19 cellular contexts compared by ENCODE assay signal in genomic region chr5:113269023-113269997, GRCh38.
DNase-seq lines count a peak whose midpoint lies in the region; ATAC-seq, FAIRE-seq and TF ChIP-seq lines count a peak whose summit lies in the region.
"Had no signal": no experiment of that assay in that cellular context is flagged by ENCODE, and none has a peak within 500 bp of the region (broad histone marks: within the 10 kb centered on the region; RNA-seq: fewer than 3 reads in every experiment).

No MANE protein-coding gene starts in this region.

- 63% methylated on average over 4 of the region's 4 CpGs; no CpG with 5 or more reads in 1 of the 2 experiments for WGBS in H1 (ENCODE audit: extremely low coverage in 1 of 2, insufficient coverage in 1 of 2, insufficient read length in 1 of 2, insufficient replicate concordance in 2 of 2, low coverage in 1 of 2, low lambda C conversion rate in 2 of 2, missing lambda C conversion rate in 1 of 2), 2 experiments
- no CpG with 5 or more reads among the region's 4 CpGs for WGBS in mesendoderm (ENCODE audit: extremely low coverage, insufficient coverage, low lambda C conversion rate)

- no peak overlapping the region for H2BK120ac ChIP-seq in H1 (replicated peaks; ENCODE audit: low read depth, low read length)
- no peak overlapping the region for H2BK120ac ChIP-seq in mesendoderm (ENCODE audit: low read depth, low read length)

- no peak overlapping the region for H2BK20ac ChIP-seq in H1 (ENCODE audit: low read length)

- H4K20me1 ChIP-seq in DND-41 (ENCODE audit: insufficient read depth, low read length) (no peaks in the 10 kb centered on the region), H1 (replicated peaks in 1 of 2; ENCODE audit: control insufficient read depth in 1 of 2, insufficient read depth in 2 of 2, low read length in 2 of 2) (no peaks in the 10 kb centered on the region)

- CTCF ChIA-PET in H1 (lab: Charles Lee; ENCODE audit: partially characterized antibody): no interaction called here

- TF ChIP-seq RAD21 in H1 (IDR thresholded peaks at IDR 0.05 in 1 of 2, conservative IDR thresholded peaks at IDR 0.05 in 1 of 2; ENCODE audit: low read depth in 2 of 2, low read length in 2 of 2): 0 out of 4 replicates have a peak, but pooled peaks of 1 of the 2 experiments have one; percentile 7

- H3K27me3 ChIP-seq in DND-41 (ENCODE audit: insufficient read depth, low read length, poor library complexity) (no peaks in the 10 kb centered on the region), H1 (replicated peaks in 1 of 4; ENCODE audit: control insufficient read depth in 3 of 4, extremely low read depth in 1 of 4, insufficient read depth in 3 of 4, low read length in 3 of 4) (no peaks in the 10 kb centered on the region), mesendoderm (ENCODE audit: insufficient read depth, low read length, poor library complexity) (no peaks in the 10 kb centered on the region)

- H3K4ac ChIP-seq in H1 (replicated peaks; ENCODE audit: insufficient read length, low read depth, low read length) (no peak overlapping the region), mesendoderm (ENCODE audit: low read depth, low read length) (no peak overlapping the region)

- peaks cover 6% of the 10 kb centered on the region; the same call in 1 of the 2 replicates for H3K4me1 ChIP-seq in DND-41 (ENCODE audit: insufficient read depth, low read length)
- H3K4me1 ChIP-seq in H1 (replicated peaks in 1 of 4; ENCODE audit: control insufficient read depth in 3 of 4, insufficient read depth in 4 of 4, low read length in 3 of 4): peaks cover 2 to 41% (median 28%) of the 10 kb centered on the region in 4 experiments; a peak in 5 of 7 replicates
- peaks cover 47% of the 10 kb centered on the region for H3K4me1 ChIP-seq in mesendoderm (ENCODE audit: control insufficient read depth, low read depth, low read length)

- H3K79me2 ChIP-seq in DND-41 (ENCODE audit: insufficient read depth, low read length): no peaks in the 10 kb centered on the region
- peaks cover 0 to 65% of the 10 kb centered on the region in 2 experiments; a peak in 3 of 4 replicates for H3K79me2 ChIP-seq in H1 (ENCODE audit: control insufficient read depth in 1 of 2, insufficient read depth in 2 of 2, low read length in 2 of 2)
- peaks cover 56% of the 10 kb centered on the region for H3K79me2 ChIP-seq in mesendoderm (ENCODE audit: control insufficient read depth, insufficient read depth, low read length)

- H3K4me2 ChIP-seq in DND-41 (ENCODE audit: insufficient read depth, low read length): no peak overlapping the region
- peak overlapping the region; percentile 9 to 35; a peak in 2 of 4 replicates for H3K4me2 ChIP-seq in H1 (ENCODE audit: insufficient read depth in 1 of 2, low read depth in 2 of 2, low read length in 2 of 2)
- no peak overlapping the region for H3K4me2 ChIP-seq in mesendoderm (ENCODE audit: low read length)

- H4K91ac ChIP-seq in H1 (replicated peaks; ENCODE audit: insufficient read length, low read length): no peak overlapping the region

- H4K8ac ChIP-seq in H1 (ENCODE audit: extremely low read depth, insufficient read depth, low read length) (no peak overlapping the region), mesendoderm (ENCODE audit: low read depth, low read length) (no peak overlapping the region)

- no peaks in the 10 kb centered on the region for H3K23me2 ChIP-seq in H1 (ENCODE audit: low read depth, low read length)

- no peak for TF ChIP-seq EP300 in H1 (IDR thresholded peaks at IDR 0.05; ENCODE audit: borderline replicate concordance in 1 of 2, low read depth in 2 of 2, low read length in 2 of 2)

- H3K27ac ChIP-seq in DND-41 (ENCODE audit: low read length) (no peak overlapping the region), H1 (ENCODE audit: low read depth, low read length) (no peak overlapping the region), mesendoderm (ENCODE audit: low read depth, low read length) (peak overlapping the region; percentile 73)
- H3K27ac ChIP-seq: C4-2B, left ventricle myocardium inferior had no signal

- no peak overlapping the region for H2BK12ac ChIP-seq in H1 (ENCODE audit: low read depth, low read length)

- no peak overlapping the region for H2BK15ac ChIP-seq in H1 (ENCODE audit: low read length)
- H2BK15ac ChIP-seq in mesendoderm (replicated peaks; ENCODE audit: low read depth): no peak overlapping the region

- ATAC-seq in DND-41 (ENCODE audit: insufficient read depth, low read depth): 0 out of 3 replicates have a peak, but pooled peaks have one; percentile 47
- ATAC-seq: effector memory CD8-positive, alpha-beta T cell; natural killer cell treated with Interleukin-12 subunit alpha and Interleukin-12 subunit beta and Interleukin-15 and Interleukin-18, amount 100 ng/mL, for 72 hours had no signal

- H3K9me3 ChIP-seq in DND-41 (ENCODE audit: insufficient read depth, low read length, severe bottlenecking) (no peaks in the 10 kb centered on the region), H1 (ENCODE audit: insufficient read depth in 2 of 2, low read depth in 1 of 2, low read length in 1 of 2) (no peaks in the 10 kb centered on the region)
- H3K9me3 ChIP-seq: left ventricle myocardium inferior had no signal

- H3K14ac ChIP-seq in H1 (ENCODE audit: insufficient read length): no peak overlapping the region

- no peak for TF ChIP-seq CTCF in DND-41 (IDR thresholded peaks at IDR 0.05; ENCODE audit: borderline replicate concordance, extremely low read depth, low read length, poor library complexity, severe bottlenecking)
- TF ChIP-seq CTCF in H1 (IDR thresholded peaks at IDR 0.05; ENCODE audit: control extremely low read depth in 1 of 3, insufficient read depth in 1 of 3, low read depth in 1 of 3, low read length in 3 of 3): no peak

- POLR2A ChIA-PET in H1 (lab: Charles Lee; ENCODE audit: partially characterized antibody): interaction anchor here (0.8 kb wide), 1 partner anchor 25 kb away, joined by 3 read pairs; no protein-coding TSS in a partner anchor

- no peak overlapping the region for H3K9ac ChIP-seq in DND-41 (ENCODE audit: low read depth, low read length)
- H3K9ac ChIP-seq in H1 (replicated peaks in 1 of 4; ENCODE audit: extremely low read depth in 1 of 4, low read depth in 3 of 4, low read length in 3 of 4): no peak overlapping the region
- H3K9ac ChIP-seq in mesendoderm (ENCODE audit: low read length): peak overlapping the region; percentile 28

- FAIRE-seq in H1 (lab: Jason Lieb, UNC): peak; percentile 69
- FAIRE-seq: RCC 7860 had no signal

- H3K36me3 ChIP-seq in DND-41 (ENCODE audit: insufficient read depth, low read length) (no peaks in the 10 kb centered on the region), H1 (ENCODE audit: control insufficient read depth in 2 of 4, insufficient read depth in 4 of 4, low read length in 3 of 4) (no peaks in the 10 kb centered on the region), mesendoderm (ENCODE audit: control insufficient read depth, insufficient read depth, low read length) (no peaks in the 10 kb centered on the region)
- H3K36me3 ChIP-seq: left ventricle myocardium inferior had no signal

- no peak overlapping the region for H3K56ac ChIP-seq in H1 (replicated peaks; ENCODE audit: insufficient read length, low read depth, low read length)
- peak overlapping the region; percentile 69 for H3K56ac ChIP-seq in mesendoderm (ENCODE audit: low read length)

- H3K4me3 ChIP-seq in DND-41 (ENCODE audit: low read depth in 1 of 2, low read length in 2 of 2) (no peak overlapping the region), H1 (ENCODE audit: extremely low read depth in 1 of 4, insufficient read depth in 2 of 4, low read depth in 3 of 4, low read length in 4 of 4) (no peak overlapping the region), mesendoderm (ENCODE audit: low read length) (no peak overlapping the region)
- H3K4me3 ChIP-seq: left ventricle myocardium inferior had no signal

- no peak overlapping the region for H4K5ac ChIP-seq in H1 (ENCODE audit: insufficient read length, low read depth, low read length)
- H4K5ac ChIP-seq in mesendoderm (ENCODE audit: low read length): no peak overlapping the region

- H2AFZ ChIP-seq in DND-41 (ENCODE audit: low read depth, low read length) (no peak overlapping the region), H1 (ENCODE audit: low read length) (no peak overlapping the region)

- no peak for TF ChIP-seq POLR2A in H1 (IDR thresholded peaks at IDR 0.05; ENCODE audit: control extremely low read depth in 1 of 2, low read depth in 2 of 2, low read length in 2 of 2)

- H3K23ac ChIP-seq in H1 (ENCODE audit: insufficient read length) (no peak overlapping the region), mesendoderm (ENCODE audit: low read length) (no peak overlapping the region)

- H2AK5ac ChIP-seq in H1 (ENCODE audit: low read depth, low read length): no peak overlapping the region
- H2AK5ac ChIP-seq in mesendoderm (ENCODE audit: low read length): no peak overlapping the region

- no peak overlapping the region; the same call in 1 of the 2 replicates for H3K18ac ChIP-seq in H1 (ENCODE audit: extremely low read depth, low read length)
- H3K18ac ChIP-seq in mesendoderm (ENCODE audit: low read length): peak overlapping the region; percentile 89

- DNase-seq in DND-41: no peak
- DNase-seq in NCI-H2081 treated with DMSO at 0.1 percent for 48 hours (lab: John Stamatoyannopoulos, UW): peak; percentile 24
- DNase-seq in H1 (ENCODE audit: low read depth in 1 of 2, low spot score in 2 of 2): no peak
- DNase-seq in mesendoderm: peak; percentile 93
- DNase-seq in T-helper 9 cell: no peak
- no peak for DNase-seq in COLO829 (ENCODE audit: low spot score)
- no peak for DNase-seq in HuH-7.5 (ENCODE audit: low spot score)
- DNase-seq in NCI-H1092 treated with DMSO at 0.1 percent for 48 hours (lab: John Stamatoyannopoulos, UW): no peak
- DNase-seq: activated B cell treated with CpG ODN at 0.5 μM for 24 hours; activated CD4-positive, alpha-beta memory T cell treated with anti-CD3 and anti-CD28 coated beads for 36 hours; activated effector memory CD4-positive, alpha-beta T cell treated with anti-CD3 and anti-CD28 coated beads, Interleukin-2, amount 50 U/mL, for 16 hours; effector memory CD8-positive, alpha-beta T cell; left ventricle myocardium inferior; NCI-H1105; NCI-H446; substantia nigra had no signal

- H2BK5ac ChIP-seq in H1 (ENCODE audit: low read depth, low read length) (no peak overlapping the region), mesendoderm (ENCODE audit: low read length) (peak overlapping the region; percentile 61)

- no peaks in the 10 kb centered on the region; the same call in 1 of the 2 replicates for H3K79me1 ChIP-seq in H1 (ENCODE audit: low read depth, low read length)
- peaks cover 7% of the 10 kb centered on the region for H3K79me1 ChIP-seq in mesendoderm (ENCODE audit: low read length)

TF ChIP-seq in H1, 55 proteins besides CTCF, POLR2A, EP300 and RAD21 (continues in another document):
- TF ChIP-seq CEBPB (IDR thresholded peaks at IDR 0.05; ENCODE audit: low read depth, low read length) (no peak), ASH2L (IDR thresholded peaks at IDR 0.05; ENCODE audit: low read length) (no peak), SAP30 (IDR thresholded peaks at IDR 0.05; ENCODE audit: insufficient read depth, insufficient replicate concordance, low read length) (no peak), RNF2 (IDR thresholded peaks at IDR 0.05; ENCODE audit: borderline replicate concordance, low read depth, low read length, missing control alignments, poor library complexity, severe bottlenecking) (no peak)

Comparison
In these comparisons a context has a peak if more than half of its experiments do, and no peak if none do; other contexts are left out.
1. DNase-seq: peak in NCI-H2081 treated with DMSO at 0.1 percent for 48 hours (single experiment) and mesendoderm (single experiment); none in DND-41 (single experiment), H1 (0 of 2), T-helper 9 cell (single experiment), COLO829 (single experiment), HuH-7.5 (single experiment) and NCI-H1092 treated with DMSO at 0.1 percent for 48 hours (single experiment).
2. H3K4me2 ChIP-seq: peak in H1 (2 of 2); none in DND-41 (single experiment) and mesendoderm (single experiment).